Comparison of ENCODE assay signal across 9 cellular contexts in genomic region chr5:80216753-80217596, GRCh38. TPM values are rescaled to one million over a fixed set of nuclear protein-coding genes. Genes with fewer than 3 reads are reported as not detected.
DNase-seq lines count a peak whose midpoint lies in the region; ATAC-seq, FAIRE-seq and TF ChIP-seq lines count a peak whose summit lies in the region.
"Had no signal": no experiment of that assay in that cellular context is flagged by ENCODE, and none has a peak within 500 bp of the region (broad histone marks: within the 10 kb centered on the region; RNA-seq: fewer than 3 reads in every experiment).

No MANE protein-coding gene starts in this region.

- H3K27me3 ChIP-seq in K562 (ENCODE audit: control insufficient read depth in 2 of 2, insufficient read depth in 2 of 2, low read length in 2 of 2) (no peaks in the 10 kb centered on the region), PC-3 (ENCODE audit: low read length) (no peaks in the 10 kb centered on the region)

- H3K4me3 ChIP-seq in K562: no peak overlapping the region
- no peak overlapping the region for H3K4me3 ChIP-seq in PC-3 (ENCODE audit: low read length)

- H4K20me1 ChIP-seq in K562 (replicated peaks; ENCODE audit: control insufficient read depth, insufficient read depth, low read length): peaks cover 3% of the 10 kb centered on the region; the same call in 1 of the 2 replicates
- H4K20me1 ChIP-seq in PC-3 (ENCODE audit: low read length): no peaks in the 10 kb centered on the region

- H3K9ac ChIP-seq in K562 (ENCODE audit: insufficient read depth in 1 of 2, low read depth in 2 of 2, low read length in 2 of 2) (no peak overlapping the region), PC-3 (ENCODE audit: low read length) (no peak overlapping the region)

- BruUV-seq in K562 (replicated peaks; lab: Mats Ljungman, UMichigan) (no TSS peak), PC-3 (replicated peaks; lab: Mats Ljungman, UMichigan) (no TSS peak)

- intact Hi-C loops in K562 (cut with micrococcal nuclease) (no loop called here), PC-3 (cut with micrococcal nuclease) (no loop called here)

- H3K9me3 ChIP-seq in K562 (replicated peaks; ENCODE audit: control insufficient read depth, insufficient read depth, low read depth, low read length) (no peaks in the 10 kb centered on the region), PC-3 (ENCODE audit: low read length) (no peaks in the 10 kb centered on the region)

- TF ChIP-seq POLR2A in K562 (conservative IDR thresholded peaks at IDR 0.05): no peak

- no peak for TF ChIP-seq EP300 in K562 (IDR thresholded peaks at IDR 0.05; ENCODE audit: low read length)

- in situ Hi-C loops in K562 (cut with MboI): no loop called here

- no peaks in the 10 kb centered on the region for H3K9me1 ChIP-seq in K562 (ENCODE audit: control insufficient read depth, insufficient read depth, low read length)

- no peaks in the 10 kb centered on the region for H3F3A ChIP-seq in PC-3 (ENCODE audit: low read length, unreplicated experiment)

- POLR2A ChIA-PET in K562 (lab: Yijun Ruan, JAX) (interaction anchor here (0.6 to 2.2 kb wide), 5 partner anchors 13 to 1054 kb away, joined by 3 to 13 read pairs (median 4); partner anchors contain the start of gene SERINC5), PC-3 (lab: Charles Lee; ENCODE audit: unreplicated experiment) (no interaction called here)

- H3K4me1 ChIP-seq in K562 (replicated peaks in 1 of 2; ENCODE audit: control insufficient read depth in 2 of 2, insufficient read depth in 2 of 2, low read length in 2 of 2) (no peaks in the 10 kb centered on the region; a peak in 2 of 5 replicates), PC-3 (ENCODE audit: insufficient read depth, low read length) (peaks cover 20% of the 10 kb centered on the region)

- no peak for FAIRE-seq in K562 (lab: Jason Lieb, UNC)

- 49% methylated on average over 12 of the region's 12 CpGs for WGBS in K562 (ENCODE audit: insufficient coverage, low coverage, missing lambda C conversion rate)

- no peaks in the 10 kb centered on the region for H3K36me3 ChIP-seq in K562 (ENCODE audit: control insufficient read depth, insufficient read depth, low read length)
- no peaks in the 10 kb centered on the region for H3K36me3 ChIP-seq in PC-3 (ENCODE audit: low read depth, low read length)

- DNase-seq in AG20443 (ENCODE audit: low spot score): peak; percentile 54
- DNase-seq in NCI-H2081 treated with DMSO at 0.1 percent for 48 hours (lab: John Stamatoyannopoulos, UW): peak; percentile 51
- DNase-seq in K562 (ENCODE audit: extremely low read depth in 1 of 4, low spot score in 3 of 4): no peak
- DNase-seq in mucosa of gallbladder (ENCODE audit: low spot score): peak; percentile 44
- DNase-seq in NCI-H524 (lab: John Stamatoyannopoulos, UW): no peak
- no peak for DNase-seq in EL
- no peak for DNase-seq in PC-3
- DNase-seq: NCI-H2171 treated with DMSO at 0.1 percent for 48 hours had no signal

- CTCF ChIA-PET in K562 (lab: Yijun Ruan, JAX; ENCODE audit: low intra/inter-chr PET ratio) (no interaction called here), PC-3 (lab: Charles Lee) (no interaction called here)

- TF ChIP-seq RAD21 in K562 (CRISPR knock-in tag; conservative IDR thresholded peaks at IDR 0.05 in 1 of 2, IDR thresholded peaks at IDR 0.05 in 1 of 2): no peak

- no peak overlapping the region for H3K4me2 ChIP-seq in K562 (ENCODE audit: insufficient read depth, low read length)
- no peak overlapping the region for H3K4me2 ChIP-seq in PC-3 (ENCODE audit: low read length)

- ATAC-seq in K562 (no peak), PC-3 (no peak), GM19328 (IDR thresholded peaks at IDR 0.05; ENCODE audit: unreplicated experiment) (no peak)

- H2AFZ ChIP-seq in K562 (ENCODE audit: low read depth, low read length): no peak overlapping the region
- H2AFZ ChIP-seq in PC-3 (ENCODE audit: low read length): no peak overlapping the region

- no peaks in the 10 kb centered on the region for H3K9me2 ChIP-seq in PC-3 (replicated peaks; ENCODE audit: low read length)

- H3K79me2 ChIP-seq in K562 (ENCODE audit: control insufficient read depth, insufficient read depth, low read length): no peaks in the 10 kb centered on the region
- no peaks in the 10 kb centered on the region for H3K79me2 ChIP-seq in PC-3 (ENCODE audit: low read length)

- H3K27ac ChIP-seq in K562 (ENCODE audit: extremely low read depth, low read depth, low read length): no peak overlapping the region
- no peak overlapping the region for H3K27ac ChIP-seq in PC-3 (ENCODE audit: low read length)

- TF ChIP-seq CTCF in K562 (IDR thresholded peaks at IDR 0.05 in 2 of 3, conservative IDR thresholded peaks at IDR 0.05 in 1 of 3; ENCODE audit: insufficient read depth in 2 of 3, low read depth in 1 of 3, low read length in 3 of 3): no peak
- TF ChIP-seq CTCF in PC-3 (conservative IDR thresholded peaks at IDR 0.05; ENCODE audit: low read depth, low read length): no peak

TF ChIP-seq in K562, 482 proteins besides CTCF, POLR2A, EP300 and RAD21:
- TF ChIP-seq CEBPG (CRISPR knock-in tag; IDR thresholded peaks at IDR 0.05): peak; percentile 47; the same call in 1 of the 2 replicates
- peak; percentile 34 to 80; a peak in 3 of 4 replicates for TF ChIP-seq CEBPG (tag; conservative IDR thresholded peaks at IDR 0.05 in 1 of 2, IDR thresholded peaks at IDR 0.05 in 1 of 2)
- no peak for TF ChIP-seq MTF1 (CRISPR knock-in tag; IDR thresholded peaks at IDR 0.05; ENCODE audit: borderline replicate concordance)
- TF ChIP-seq, protein P1, sequence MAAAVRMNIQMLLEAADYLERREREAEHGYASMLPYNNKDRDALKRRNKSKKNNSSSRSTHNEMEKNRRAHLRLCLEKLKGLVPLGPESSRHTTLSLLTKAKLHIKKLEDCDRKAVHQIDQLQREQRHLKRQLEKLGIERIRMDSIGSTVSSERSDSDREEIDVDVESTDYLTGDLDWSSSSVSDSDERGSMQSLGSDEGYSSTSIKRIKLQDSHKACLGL (CRISPR knock-in tag; IDR thresholded peaks at IDR 0.05; ENCODE audit: borderline replicate concordance, poor library complexity, severe bottlenecking): no peak
- no peak for TF ChIP-seq ZNF699 (CRISPR knock-in tag; IDR thresholded peaks at IDR 0.05; ENCODE audit: insufficient replicate concordance)
- TF ChIP-seq ATF3 (IDR thresholded peaks at IDR 0.05): peak; percentile 73
- TF ChIP-seq ATF3 (CRISPR knock-in tag; conservative IDR thresholded peaks at IDR 0.05): no peak
- TF ChIP-seq, protein P2, sequence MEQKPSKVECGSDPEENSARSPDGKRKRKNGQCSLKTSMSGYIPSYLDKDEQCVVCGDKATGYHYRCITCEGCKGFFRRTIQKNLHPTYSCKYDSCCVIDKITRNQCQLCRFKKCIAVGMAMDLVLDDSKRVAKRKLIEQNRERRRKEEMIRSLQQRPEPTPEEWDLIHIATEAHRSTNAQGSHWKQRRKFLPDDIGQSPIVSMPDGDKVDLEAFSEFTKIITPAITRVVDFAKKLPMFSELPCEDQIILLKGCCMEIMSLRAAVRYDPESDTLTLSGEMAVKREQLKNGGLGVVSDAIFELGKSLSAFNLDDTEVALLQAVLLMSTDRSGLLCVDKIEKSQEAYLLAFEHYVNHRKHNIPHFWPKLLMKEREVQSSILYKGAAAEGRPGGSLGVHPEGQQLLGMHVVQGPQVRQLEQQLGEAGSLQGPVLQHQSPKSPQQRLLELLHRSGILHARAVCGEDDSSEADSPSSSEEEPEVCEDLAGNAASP (IDR thresholded peaks at IDR 0.05): no peak
- no peak for TF ChIP-seq ZNF695 (CRISPR knock-in tag; IDR thresholded peaks at IDR 0.05)
- no peak for TF ChIP-seq NFYB (IDR thresholded peaks at IDR 0.05; ENCODE audit: extremely low read depth, insufficient read length)

RNA-seq across cellular contexts. Expression of gene SERINC5, which starts 38.9 kb away (rescaled TPM):
- 17.1 and 21.7 TPM in 2 replicates for total RNA-seq in K562 (2011; cell fraction: chromatin; rRNA removed; ENCODE audit: low replicate concordance)
- total RNA-seq in K562 (2011; cell fraction: nucleolus; rRNA removed): 10.0 TPM in 2 replicates
- total RNA-seq in K562 (2011; cell fraction: nucleoplasm; rRNA removed): 14.9 and 22.2 TPM in 2 replicates
- 1.9 and 2.9 TPM in 2 replicates for total RNA-seq in K562 (2014; rRNA removed)
- 5.2 and 5.4 TPM in 2 replicates for total RNA-seq in K562 (2014; rRNA removed; fragmentation: Illumina TruSeq; extraction: Trizol)
- total RNA-seq in K562 (2015; rRNA removed; fragmentation: Illumina TruSeq; extraction: Trizol): 4.6 TPM in 2 replicates
- total RNA-seq in K562 (2021): 7.2 and 7.9 TPM in 2 replicates
- 6.5 and 7.6 TPM in 2 replicates for polyA plus RNA-seq in K562 (2011; rRNA removed)
- 3.7 and 5.7 TPM in 2 replicates for polyA plus RNA-seq in K562 (2011; cell fraction: cytosol; rRNA removed)
- polyA plus RNA-seq in K562 (2011; cell fraction: nucleus; rRNA removed): 4.2 and 5.2 TPM in 2 replicates
- polyA plus RNA-seq in K562 (2012): 2.9 TPM in 2 replicates
- 3.7 TPM in 2 replicates for polyA plus RNA-seq in K562 (2014; fragmentation: Illumina TruSeq; extraction: Trizol)
- 1 to 10 TPM; 1.4 to 2.7 TPM for polyA plus RNA-seq in K562 (2014; fragmentation: Nextera tagmentation; extraction: Ambion mirVana)
- polyA plus RNA-seq in K562 (2014; rRNA removed): 3.1 and 3.6 TPM in 2 replicates
- polyA minus RNA-seq in K562 (2011; rRNA and poly(A)+ RNA removed): 9.3 and 10.0 TPM in 2 replicates
- 4.6 and 6.7 TPM in 2 replicates for polyA minus RNA-seq in K562 (2011; cell fraction: cytosol; rRNA and poly(A)+ RNA removed)
- 3.4 and 10.7 TPM in 2 replicates for polyA minus RNA-seq in K562 (2011; cell fraction: nucleus; rRNA and poly(A)+ RNA removed)
- 87.2 TPM for total RNA-seq in mucosa of gallbladder
- 5.7 and 6.9 TPM in 2 replicates for total RNA-seq in PC-3 (2014; rRNA removed)

Comparison
In these comparisons a context has a peak if more than half of its experiments do, and no peak if none do; other contexts are left out.
1. DNase-seq: peak in AG20443 (single experiment), NCI-H2081 treated with DMSO at 0.1 percent for 48 hours (single experiment) and mucosa of gallbladder (single experiment); none in K562 (0 of 4), NCI-H524 (0 of 2), EL (single experiment) and PC-3 (single experiment).